ENCODE assay signal across 29 cellular contexts in the genomic region with DNA sequence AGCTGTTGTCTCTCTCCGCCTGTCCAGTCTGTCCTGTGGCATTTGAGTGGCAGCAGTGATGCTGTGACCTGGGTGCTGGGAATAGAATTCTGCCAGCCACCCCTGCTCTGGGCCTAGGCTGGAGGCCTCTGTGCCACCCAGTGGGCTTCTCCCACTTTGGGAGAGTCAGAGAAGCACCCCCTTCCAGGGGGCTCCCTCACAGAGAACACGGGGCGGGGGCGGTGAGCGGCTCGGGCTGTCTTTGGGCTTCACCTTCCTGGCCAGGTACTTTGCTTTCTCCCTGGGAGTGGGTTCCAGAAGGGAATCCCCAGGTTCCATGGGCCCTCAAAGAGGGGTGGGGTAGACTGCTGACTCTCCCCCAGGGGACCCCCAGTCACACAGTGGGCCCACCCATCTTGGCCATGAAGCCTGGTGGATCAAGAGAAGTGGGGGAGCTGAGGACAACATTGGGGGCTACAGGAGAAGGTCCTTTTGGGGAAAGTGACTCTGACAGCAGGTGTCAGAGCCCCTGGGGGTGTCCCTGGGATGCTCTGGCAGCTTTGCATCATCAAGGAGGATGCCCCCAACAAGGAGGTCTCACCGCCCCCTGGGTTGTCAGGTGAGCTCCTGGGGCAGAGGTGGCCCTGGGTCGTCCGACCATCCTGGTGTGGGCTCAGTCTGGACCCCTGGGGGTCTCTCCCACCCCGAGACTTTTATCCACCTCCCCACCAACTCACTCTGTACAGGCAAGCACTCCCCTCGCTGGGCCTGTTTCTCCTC. TPM values are rescaled to one million over a fixed set of nuclear protein-coding genes. Genes with fewer than 3 reads are reported as not detected.
DNase-seq lines count a peak whose midpoint lies in the region; ATAC-seq and TF ChIP-seq lines count a peak whose summit lies in the region.
"Had no signal": no experiment of that assay in that cellular context is flagged by ENCODE, and none has a peak within 500 bp of the region (broad histone marks: within the 10 kb centered on the region; RNA-seq: fewer than 3 reads in every experiment).

No MANE protein-coding gene starts in this region.

- peaks cover 2% of the 10 kb centered on the region for H3K4me1 Mint-ChIP-seq in memory B cell
- peaks cover 3% of the 10 kb centered on the region for H3K4me1 Mint-ChIP-seq in CD8-positive, alpha-beta T cell (ENCODE audit: low read depth)

- H3K27ac ChIP-seq in left ventricle myocardium inferior (replicated peaks), result peak overlapping the region; percentile 55
- H3K27ac ChIP-seq in right cardiac atrium (ENCODE audit: low read length), result no peak overlapping the region
- H3K27ac ChIP-seq in RWPE2 (ENCODE audit: poor library complexity, severe bottlenecking), result peak overlapping the region; percentile 40
- no peak overlapping the region for H3K27ac ChIP-seq in WERI-Rb-1
- no peak overlapping the region for H3K27ac ChIP-seq in CD8-positive, alpha-beta T cell (ENCODE audit: low read depth, low read length)
- H3K27ac ChIP-seq: foreskin keratinocyte had no signal

- ATAC-seq in right cardiac atrium, result no peak
- ATAC-seq in RWPE2 (ENCODE audit: low read depth), result no peak
- no peak for ATAC-seq in memory B cell (ENCODE audit: low read depth)
- ATAC-seq in CD8-positive, alpha-beta T cell, result no peak
- ATAC-seq: A549; activated naive CD8-positive, alpha-beta T cell treated with anti-CD3 and anti-CD28 coated beads, Interleukin-2, amount 50 U/mL, for 24 hours; natural killer cell had no signal

- intact Hi-C loops in left ventricle myocardium inferior (cut with micrococcal nuclease) (no loop called here), right cardiac atrium (cut with DNase I) (no loop called here)
- intact Hi-C loops in CD8-positive, alpha-beta T cell (cut with DNase I, micrococcal nuclease), result loop anchor here (2.0 kb wide), 2 partner anchors 31 to 69 kb away; a partner anchor contains a TSS

- H3K27me3 ChIP-seq in left ventricle myocardium inferior (ENCODE audit: low read depth) (peaks cover 22% of the 10 kb centered on the region), right cardiac atrium (ENCODE audit: control insufficient read depth, insufficient read depth) (no peaks in the 10 kb centered on the region), RWPE2 (ENCODE audit: insufficient read depth, poor library complexity, severe bottlenecking) (peaks cover 12% of the 10 kb centered on the region), WERI-Rb-1 (ENCODE audit: insufficient read depth, low read depth, severe bottlenecking) (no peaks in the 10 kb centered on the region)
- peaks cover 10% of the 10 kb centered on the region for H3K27me3 ChIP-seq in CD8-positive, alpha-beta T cell (ENCODE audit: insufficient read depth, low read length)

- H3K4me3 ChIP-seq in left ventricle myocardium inferior, result no peak overlapping the region
- H3K4me3 ChIP-seq in right cardiac atrium (ENCODE audit: low read length), result no peak overlapping the region
- no peak overlapping the region for H3K4me3 ChIP-seq in RWPE2 (ENCODE audit: severe bottlenecking)
- no peak overlapping the region for H3K4me3 ChIP-seq in WERI-Rb-1 (ENCODE audit: low read depth, low read length)
- no peak overlapping the region for H3K4me3 ChIP-seq in CD8-positive, alpha-beta T cell (ENCODE audit: low read depth, low read length)

- H3K27ac Mint-ChIP-seq in memory B cell, result no peak overlapping the region
- H3K27ac Mint-ChIP-seq in CD8-positive, alpha-beta T cell, result no peak overlapping the region
- H3K27ac Mint-ChIP-seq: activated naive CD8-positive, alpha-beta T cell treated with anti-CD3 and anti-CD28 coated beads, Interleukin-2, amount 50 U/mL, for 24 hours; natural killer cell had no signal

- no peaks in the 10 kb centered on the region for H3K36me3 ChIP-seq in left ventricle myocardium inferior
- H3K36me3 ChIP-seq in RWPE2 (ENCODE audit: low read depth), result no peaks in the 10 kb centered on the region
- H3K36me3 ChIP-seq in WERI-Rb-1, result no peaks in the 10 kb centered on the region
- no peaks in the 10 kb centered on the region for H3K36me3 ChIP-seq in CD8-positive, alpha-beta T cell (ENCODE audit: insufficient read depth, low read length)
- H3K36me3 ChIP-seq: esophagus squamous epithelium had no signal

- H3K4me1 ChIP-seq in left ventricle myocardium inferior (peaks cover 22% of the 10 kb centered on the region), right cardiac atrium (ENCODE audit: control insufficient read depth, insufficient read depth, low read length) (peaks cover 6% of the 10 kb centered on the region), RWPE2 (ENCODE audit: insufficient read depth, poor library complexity, severe bottlenecking) (peaks cover 5% of the 10 kb centered on the region)
- peaks cover 5% of the 10 kb centered on the region for H3K4me1 ChIP-seq in CD8-positive, alpha-beta T cell (ENCODE audit: insufficient read depth, low read length)
- H3K4me1 ChIP-seq: foreskin keratinocyte had no signal

- no peaks in the 10 kb centered on the region for H3K9me3 ChIP-seq in left ventricle myocardium inferior (replicated peaks)
- no peaks in the 10 kb centered on the region for H3K9me3 ChIP-seq in right cardiac atrium (ENCODE audit: control insufficient read depth, low read length)
- no peaks in the 10 kb centered on the region for H3K9me3 ChIP-seq in RWPE2 (ENCODE audit: severe bottlenecking)
- no peaks in the 10 kb centered on the region for H3K9me3 ChIP-seq in WERI-Rb-1 (ENCODE audit: severe bottlenecking)
- no peaks in the 10 kb centered on the region for H3K9me3 ChIP-seq in CD8-positive, alpha-beta T cell (ENCODE audit: low read length)
- H3K9me3 ChIP-seq: A549 had no signal

- POLR2A ChIA-PET in CD8-positive, alpha-beta T cell (lab: Charles Lee), result interaction anchor here (0.6 kb wide), 2 partner anchors 17 to 87 kb away, joined by 3 read pairs; no protein-coding TSS in a partner anchor

- H3K9me3 Mint-ChIP-seq in memory B cell, result no peaks in the 10 kb centered on the region
- H3K9me3 Mint-ChIP-seq in CD8-positive, alpha-beta T cell, result no peaks in the 10 kb centered on the region
- H3K9me3 Mint-ChIP-seq: activated naive CD8-positive, alpha-beta T cell treated with anti-CD3 and anti-CD28 coated beads, Interleukin-2, amount 50 U/mL, for 24 hours; natural killer cell had no signal

- 97% methylated on average over 11 of the region's 11 CpGs for WGBS in right cardiac atrium

- DNase-seq in left ventricle myocardium inferior, result no peak
- no peak for DNase-seq in right cardiac atrium
- no peak for DNase-seq in RWPE2 (ENCODE audit: low spot score)
- DNase-seq in memory B cell (ENCODE audit: low spot score in 2 of 2), result no peak
- DNase-seq in T-helper 1 cell, result no peak
- no peak for DNase-seq in stimulated activated naive CD4-positive, alpha-beta T cell treated with Interleukin-2 at 50 U/mL for 16 hours (lab: John Stamatoyannopoulos, UW)
- DNase-seq in WERI-Rb-1, result no peak
- no peak for DNase-seq in CD8-positive, alpha-beta T cell
- DNase-seq: activated CD4-positive, alpha-beta T cell treated with anti-CD3 and anti-CD28 coated beads for 4 hours; activated CD8-positive, alpha-beta memory T cell treated with anti-CD3 and anti-CD28 coated beads for 24 hours; activated gamma-delta T cell treated with Interleukin-2 at 50 U/mL for 16 hours; activated naive CD8-positive, alpha-beta T cell treated with anti-CD3 and anti-CD28 coated beads, Interleukin-2, amount 50 U/mL, for 24 hours; activated T-cell treated with anti-CD3 and anti-CD28 coated beads, Interleukin-2, amount 50 U/mL, for 1 hour; cerebellar nuclear complex; dorsolateral prefrontal cortex; esophagus squamous epithelium; head of caudate nucleus; left ventricle myocardium superior; MV-4-11; natural killer cell; NCI-H1436 treated with DMSO at 0.1 percent for 48 hours; NCI-H345; SIG-M5; stimulated activated CD4-positive, alpha-beta T cell treated with anti-CD3 and anti-CD28 coated beads, Interleukin-15, amount 100 ng/mL, for 24 hours; stimulated activated CD4-positive, alpha-beta T cell treated with anti-CD3 and anti-CD28 coated beads, Interleukin-4, amount 100 ng/mL, for 4 hours; substantia nigra; T-helper 9 cell had no signal

- TF ChIP-seq CTCF in left ventricle myocardium inferior (IDR thresholded peaks at IDR 0.05; ENCODE audit: borderline replicate concordance) (no peak), RWPE2 (IDR thresholded peaks at IDR 0.05; ENCODE audit: poor library complexity, severe bottlenecking) (no peak), WERI-Rb-1 (IDR thresholded peaks at IDR 0.05; ENCODE audit: low read depth, low read length) (no peak)
- TF ChIP-seq CTCF in CD8-positive, alpha-beta T cell (IDR thresholded peaks at IDR 0.05), result no peak

- no peaks in the 10 kb centered on the region for H3K36me3 Mint-ChIP-seq in memory B cell
- H3K36me3 Mint-ChIP-seq in CD8-positive, alpha-beta T cell, result no peaks in the 10 kb centered on the region
- H3K36me3 Mint-ChIP-seq: natural killer cell had no signal

- H3K4me3 Mint-ChIP-seq in memory B cell, result peak overlapping the region; percentile 32
- H3K4me3 Mint-ChIP-seq in CD8-positive, alpha-beta T cell, result no peak overlapping the region
- H3K4me3 Mint-ChIP-seq: activated naive CD8-positive, alpha-beta T cell treated with anti-CD3 and anti-CD28 coated beads, Interleukin-2, amount 50 U/mL, for 24 hours had no signal

- H3K27me3 Mint-ChIP-seq in memory B cell, result peaks cover 9% of the 10 kb centered on the region
- peaks cover 23% of the 10 kb centered on the region for H3K27me3 Mint-ChIP-seq in CD8-positive, alpha-beta T cell (ENCODE audit: low read depth)

- CTCF ChIA-PET in CD8-positive, alpha-beta T cell (lab: Charles Lee), result interaction anchor here (0.9 kb wide), 1 partner anchor 9 kb away, joined by 3 read pairs; no protein-coding TSS in a partner anchor

RNA-seq across cellular contexts. Expression of a gene that starts 18.8 kb away (rescaled TPM):
- total RNA-seq in left ventricle myocardium inferior (2.4 TPM), right cardiac atrium (10 to 100 TPM in 1 of 4 donors, 1 to 10 TPM in 3; 2.8 to 15.0 (median 3.9) TPM)
- polyA plus RNA-seq in right cardiac atrium, result 3.5 TPM
- not detected for total RNA-seq in CD8-positive, alpha-beta T cell

RNA-seq across cellular contexts. Expression of a gene that starts 31.4 kb away (rescaled TPM):
- total RNA-seq in left ventricle myocardium inferior (89.1 TPM), right cardiac atrium (100 to 1,000 TPM in 1 of 4 donors, 10 to 100 TPM in 3; 84.7 to 112 (median 95.3) TPM)
- polyA plus RNA-seq in right cardiac atrium, result 116 TPM
- 10 to 100 TPM; 58.7 to 66.4 TPM for total RNA-seq in CD8-positive, alpha-beta T cell

Comparison
In these comparisons a context has a peak if more than half of its experiments do, and no peak if none do; other contexts are left out.
1. H3K27ac ChIP-seq: peak in left ventricle myocardium inferior (single experiment) and RWPE2 (single experiment); none in right cardiac atrium (single experiment), WERI-Rb-1 (single experiment) and CD8-positive, alpha-beta T cell (single experiment).
2. intact Hi-C loops: an anchor here in CD8-positive, alpha-beta T cell (2.0 kb wide); none called in left ventricle myocardium inferior and right cardiac atrium.